Comparison of ENCODE assay signal across 23 cellular contexts in the genomic region with DNA sequence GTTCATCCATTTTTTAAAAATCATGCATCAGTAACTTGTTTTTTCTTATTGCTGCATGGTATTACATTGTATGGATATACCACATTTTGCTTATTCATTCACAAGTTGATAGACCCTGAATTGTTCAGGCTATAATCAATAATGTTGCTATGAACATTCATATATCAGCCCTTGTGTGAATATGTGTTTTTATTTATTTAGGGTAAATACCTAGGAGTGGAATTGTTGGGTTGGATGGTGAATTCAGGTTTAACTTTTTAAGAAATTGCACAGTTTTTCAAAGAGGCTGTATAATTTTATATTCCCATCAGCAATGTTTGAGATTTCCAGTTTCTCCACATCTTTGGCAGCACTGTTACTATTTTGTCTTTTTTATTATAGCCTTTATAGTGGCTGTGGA.
"Had no signal": no experiment of that assay in that cellular context is flagged by ENCODE, and none has a peak within 500 bp of the region (broad histone marks: within the 10 kb centered on the region; RNA-seq: fewer than 3 reads in every experiment).

No MANE protein-coding gene starts in this region.

- FAIRE-seq: colon, endothelial cell of umbilical vein, frontal cortex, islet of Langerhans, keratinocyte had no signal

- H3K4me1 ChIP-seq: esophagus muscularis mucosa, gastroesophageal sphincter, heart left ventricle, lower lobe of right lung had no signal

- H3K27me3 ChIP-seq: dorsolateral prefrontal cortex, esophagus muscularis mucosa, foreskin keratinocyte, gastroesophageal sphincter, heart left ventricle, hepatocyte, left lung had no signal

- H3K9me3 ChIP-seq: esophagus muscularis mucosa, gastroesophageal sphincter, left lung, lower lobe of right lung, mucosa of descending colon had no signal

- H3K4me2 ChIP-seq: hepatocyte had no signal

- DNase-seq: dermis blood vessel endothelial cell; dorsolateral prefrontal cortex; effector CD4-positive, alpha-beta T cell; effector memory CD4-positive, alpha-beta T cell; foreskin keratinocyte; heart left ventricle; hypothalamus; left cardiac atrium; left lung; left ventricle myocardium superior; lower lobe of right lung; mesenchymal stem cell; mucosa of descending colon; naive B cell had no signal

- H3K27ac ChIP-seq: coronary artery, dorsolateral prefrontal cortex, esophagus muscularis mucosa, foreskin keratinocyte, gastroesophageal sphincter, heart left ventricle, hepatocyte, left lung, lower lobe of right lung had no signal

- ATAC-seq: foreskin keratinocyte, gastroesophageal sphincter, heart left ventricle, left cardiac atrium, left lung, left ventricle myocardium superior, lower lobe of right lung had no signal

- H3K4me3 ChIP-seq: coronary artery, dorsolateral prefrontal cortex, esophagus muscularis mucosa, gastroesophageal sphincter, heart left ventricle, hepatocyte, left lung, lower lobe of right lung, mucosa of descending colon had no signal
